ENCODE assay signal across 23 cellular contexts in genomic region chr19:29653398-29653797, GRCh38.
"Had no signal": no experiment of that assay in that cellular context is flagged by ENCODE, and none has a peak within 500 bp of the region (broad histone marks: within the 10 kb centered on the region; RNA-seq: fewer than 3 reads in every experiment).

No MANE protein-coding gene starts in this region.

- H3K27me3 ChIP-seq: pancreas, right lobe of liver, thyroid gland, upper lobe of right lung, vagina had no signal

- DNase-seq: naive B cell; naive thymus-derived CD8-positive, alpha-beta T cell; nephron progenitor cell; nucleus accumbens; pancreas; psoas muscle; right cardiac atrium; right lobe of liver; stimulated activated CD4-positive, alpha-beta T cell treated with anti-CD3 and anti-CD28 coated beads, Interleukin-15, amount 100 ng/mL, for 24 hours; stimulated activated CD4-positive, alpha-beta T cell treated with anti-CD3 and anti-CD28 coated beads, Interleukin-2, amount 100 ng/mL, for 24 hours; stimulated activated CD4-positive, alpha-beta T cell treated with anti-CD3 and anti-CD28 coated beads, Interleukin-2, amount 100 ng/mL, for 48 hours; stimulated activated CD4-positive, alpha-beta T cell treated with anti-CD3 and anti-CD28 coated beads, Interleukin-4, amount 100 ng/mL, for 24 hours; stimulated activated naive B cell treated with anti-CD40 and anti-IgM and Interleukin-4, amounts not matched to agents 10 μg/mL and 1 μg/mL and 100 μg/mL, for 72 hours; stimulated activated naive CD4-positive, alpha-beta T cell treated with Interleukin-2 at 50 U/mL for 16 hours; stomach; thyroid gland; transverse colon; upper lobe of right lung had no signal

- H3K4me3 ChIP-seq: pancreas, psoas muscle, right lobe of liver, skin epidermis, smooth muscle cell, stomach, thoracic aorta, thyroid gland, transverse colon, upper lobe of right lung, vagina had no signal

- H3K36me3 ChIP-seq: neutrophil, pancreas, right lobe of liver, stomach, thoracic aorta, thyroid gland, transverse colon, upper lobe of right lung, vagina had no signal

- H3K4me1 ChIP-seq: pancreas, psoas muscle, right lobe of liver, stomach, thyroid gland, transverse colon, upper lobe of right lung, vagina had no signal

- H3K27ac ChIP-seq: neutrophil, pancreas, psoas muscle, right lobe of liver, skin epidermis, stomach, thoracic aorta, thyroid gland, transverse colon, upper lobe of right lung, vagina had no signal

- H3K9me3 ChIP-seq: neutrophil, pancreas, stomach, thoracic aorta, thyroid gland, transverse colon, upper lobe of right lung, vagina had no signal
